In the genomic region with DNA sequence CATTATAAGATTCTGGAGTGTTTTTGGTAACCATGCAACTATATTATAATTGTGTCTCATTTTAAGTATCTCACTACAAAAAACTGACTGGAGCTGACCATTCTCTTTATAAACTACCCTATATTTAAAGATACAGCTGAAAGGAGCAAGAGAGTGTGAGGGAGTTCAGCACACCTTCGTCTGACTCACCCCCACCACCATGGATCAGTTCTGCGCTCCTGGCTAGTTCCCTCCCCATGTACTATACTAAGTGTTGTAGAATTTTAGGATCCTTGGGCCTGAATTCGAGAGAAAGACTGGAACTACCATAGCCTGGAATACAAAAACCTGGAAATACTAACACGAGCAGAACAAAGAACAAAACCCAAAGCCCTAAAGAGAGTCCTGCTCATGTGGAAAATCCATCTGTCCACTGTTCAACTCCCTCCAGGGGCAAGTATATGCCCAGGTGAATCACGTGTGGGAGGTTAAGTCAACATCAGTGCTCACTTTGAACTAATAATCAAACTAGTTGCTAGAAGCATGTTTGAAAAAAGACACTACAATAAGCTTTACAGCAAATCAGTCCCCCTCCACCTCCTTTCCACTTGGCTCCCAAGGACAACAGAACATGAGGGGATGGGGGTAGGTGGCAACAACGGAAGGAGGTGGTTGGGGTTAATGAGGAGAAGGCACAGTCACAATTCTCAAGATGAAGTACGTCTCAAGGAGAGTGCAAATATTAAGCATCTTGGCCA, we compare ENCODE assay signal across 9 cellular contexts. TPM values are rescaled to one million over a fixed set of nuclear protein-coding genes. Genes with fewer than 3 reads are reported as not detected.
DNase-seq lines count a peak whose midpoint lies in the region; ATAC-seq and TF ChIP-seq lines count a peak whose summit lies in the region.
"Had no signal": no experiment of that assay in that cellular context is flagged by ENCODE, and none has a peak within 500 bp of the region (broad histone marks: within the 10 kb centered on the region; RNA-seq: fewer than 3 reads in every experiment).

No MANE protein-coding gene starts in this region.

- H3K9me3 ChIP-seq in CD4-positive, alpha-beta memory T cell (ENCODE audit: control insufficient read depth in 1 of 2, low read length in 2 of 2) = no peaks in the 10 kb centered on the region
- no peaks in the 10 kb centered on the region for H3K9me3 ChIP-seq in Panc1 (ENCODE audit: control insufficient read depth, insufficient read depth, low read depth, low read length)
- peaks cover 7% of the 10 kb centered on the region for H3K9me3 ChIP-seq in endodermal cell (ENCODE audit: control insufficient read depth, low read length)
- no peaks in the 10 kb centered on the region for H3K9me3 ChIP-seq in osteoblast (ENCODE audit: low read depth, low read length)

- peak overlapping the region; percentile 81 to 97 (median 95) for H3K27ac Mint-ChIP-seq in CD4-positive, alpha-beta memory T cell
- H3K27ac Mint-ChIP-seq in endodermal cell = peak overlapping the region; percentile 66

- intact Hi-C loops in CD4-positive, alpha-beta memory T cell (cut with micrococcal nuclease) = loop anchor here (1.0 to 2.0 kb wide), 5 partner anchors 8 to 46 kb away; a partner anchor contains a TSS
- intact Hi-C loops in Panc1 (cut with micrococcal nuclease; ENCODE audit: unreplicated experiment) = no loop called here

- BruUV-seq in Panc1 (replicated peaks; lab: Mats Ljungman, UMichigan) = no TSS peak

- peaks cover 67% of the 10 kb centered on the region for H3K79me2 ChIP-seq in osteoblast (ENCODE audit: insufficient read depth, low read length)

- no peak for TF ChIP-seq CTCF in Panc1 (IDR thresholded peaks at IDR 0.05)
- TF ChIP-seq CTCF in endodermal cell (conservative IDR thresholded peaks at IDR 0.05) = no peak
- TF ChIP-seq CTCF in osteoblast (IDR thresholded peaks at IDR 0.05; ENCODE audit: extremely low read depth, low read depth, low read length) = no peak

- peak in 1 of 5 donors; percentile 48 for DNase-seq in CD4-positive, alpha-beta memory T cell
- DNase-seq in Panc1 (ENCODE audit: low read depth, low spot score) = no peak
- DNase-seq in endodermal cell = no peak
- no peak for DNase-seq in osteoblast (ENCODE audit: insufficient read length, low spot score, missing footprints)
- DNase-seq in NCI-H2081 treated with DMSO at 0.1 percent for 48 hours (lab: John Stamatoyannopoulos, UW) = no peak
- DNase-seq in NCI-H1105 (lab: John Stamatoyannopoulos, UW) = no peak
- DNase-seq in GM19240 (ENCODE audit: insufficient read length, low spot score) = no peak
- DNase-seq: KG1 had no signal

- no peaks in the 10 kb centered on the region for H3K9me3 Mint-ChIP-seq in CD4-positive, alpha-beta memory T cell
- peaks cover 18% of the 10 kb centered on the region for H3K9me3 Mint-ChIP-seq in endodermal cell

- H3K9ac ChIP-seq in endodermal cell (ENCODE audit: extremely low read depth, low read length, poor library complexity, severe bottlenecking) = no peak overlapping the region

- CTCF ChIA-PET in CD4-positive, alpha-beta memory T cell (lab: Charles Lee; ENCODE audit: partially characterized antibody) = interaction anchor here (0.9 to 3.1 kb wide), 15 partner anchors 8 to 129 kb away, joined by 3 to 16 read pairs (median 5); a partner anchor contains a TSS
- CTCF ChIA-PET in Panc1 (lab: Charles Lee) = interaction anchor here (0.5 kb wide), 1 partner anchor 616 kb away, joined by 3 read pairs; no protein-coding TSS in a partner anchor

- WGBS in endodermal cell (ENCODE audit: insufficient coverage in 1 of 2, insufficient read length in 1 of 2), 2 experiments = 82 to 92% methylated on average over 2 to 7 of the region's 7 CpGs

- peak overlapping the region; percentile 67 for H3K4me2 ChIP-seq in osteoblast (ENCODE audit: insufficient read depth, low read length)

- H3K4me1 ChIP-seq in CD4-positive, alpha-beta memory T cell (ENCODE audit: insufficient read depth, low read length) = peaks cover 79% of the 10 kb centered on the region
- peaks cover 82% of the 10 kb centered on the region for H3K4me1 ChIP-seq in Panc1 (ENCODE audit: control insufficient read depth, insufficient read depth, low read length)
- peaks cover 5% of the 10 kb centered on the region for H3K4me1 ChIP-seq in endodermal cell (ENCODE audit: control insufficient read depth, insufficient read depth, low read length)
- peaks cover 33% of the 10 kb centered on the region for H3K4me1 ChIP-seq in osteoblast (ENCODE audit: insufficient read depth, low read length)

- no peaks in the 10 kb centered on the region for H3K27me3 ChIP-seq in CD4-positive, alpha-beta memory T cell (ENCODE audit: insufficient read depth, low read length)
- H3K27me3 ChIP-seq in Panc1 (ENCODE audit: control insufficient read depth, insufficient read depth, low read length) (no peaks in the 10 kb centered on the region), endodermal cell (ENCODE audit: control insufficient read depth, insufficient read depth, low read length, poor library complexity, severe bottlenecking) (no peaks in the 10 kb centered on the region), osteoblast (ENCODE audit: insufficient read depth, low read length) (no peaks in the 10 kb centered on the region)

- H3K36me3 Mint-ChIP-seq in CD4-positive, alpha-beta memory T cell = no peaks in the 10 kb centered on the region
- H3K36me3 Mint-ChIP-seq in endodermal cell (ENCODE audit: low read depth) = peaks cover 15% of the 10 kb centered on the region

- in situ Hi-C loops in Panc1 (cut with HindIII; ENCODE audit: low pct_unique_long_range_greater_than_20kb, low sequenced_read_pairs) = no loop called here

- POLR2A ChIA-PET in CD4-positive, alpha-beta memory T cell (lab: Charles Lee; ENCODE audit: partially characterized antibody) = interaction anchor here (0.6 to 5.9 kb wide), 23 partner anchors 8 to 109 kb away, joined by 3 to 130 read pairs (median 7); a partner anchor contains a TSS
- POLR2A ChIA-PET in Panc1 (lab: Charles Lee) = interaction anchor here (0.6 kb wide), 1 partner anchor 28 kb away, joined by 3 read pairs; no protein-coding TSS in a partner anchor

- no peaks in the 10 kb centered on the region for H3K27me3 Mint-ChIP-seq in CD4-positive, alpha-beta memory T cell
- H3K27me3 Mint-ChIP-seq in endodermal cell (ENCODE audit: insufficient read depth) = no peaks in the 10 kb centered on the region

- H3K4me3 Mint-ChIP-seq in CD4-positive, alpha-beta memory T cell = peak overlapping the region; percentile 46 to 85 (median 73)
- no peak overlapping the region for H3K4me3 Mint-ChIP-seq in endodermal cell

- H3K4me1 Mint-ChIP-seq in CD4-positive, alpha-beta memory T cell = peaks cover 67 to 85% (median 78%) of the 10 kb centered on the region in 4 donors
- peaks cover 29% of the 10 kb centered on the region for H3K4me1 Mint-ChIP-seq in endodermal cell

- peaks cover 8% of the 10 kb centered on the region for H4K20me1 ChIP-seq in osteoblast (ENCODE audit: insufficient read depth, low read length)

- no peak overlapping the region for H2AFZ ChIP-seq in osteoblast (ENCODE audit: low read length)

- no peaks in the 10 kb centered on the region for H3K36me3 ChIP-seq in CD4-positive, alpha-beta memory T cell (ENCODE audit: insufficient read depth, low read length)
- H3K36me3 ChIP-seq in Panc1 (ENCODE audit: control insufficient read depth, insufficient read depth, low read length) (no peaks in the 10 kb centered on the region), endodermal cell (ENCODE audit: control insufficient read depth, insufficient read depth, low read length) (no peaks in the 10 kb centered on the region), osteoblast (ENCODE audit: insufficient read depth, low read length) (no peaks in the 10 kb centered on the region)

- ATAC-seq in Panc1 (0 out of 2 replicates have a peak, but pooled peaks have one; percentile 7), HG02798 (IDR thresholded peaks at IDR 0.05; ENCODE audit: poor library complexity, unreplicated experiment) (no peak)

- H3K27ac ChIP-seq in CD4-positive, alpha-beta memory T cell (ENCODE audit: low read depth, low read length) = peak overlapping the region; percentile 51
- H3K27ac ChIP-seq in Panc1 (ENCODE audit: low read length) (peak overlapping the region; percentile 89), endodermal cell (ENCODE audit: low read depth, low read length) (peak overlapping the region; percentile 41), osteoblast (ENCODE audit: low read depth, low read length) (peak overlapping the region; percentile 81)

- H3K4me3 ChIP-seq in CD4-positive, alpha-beta memory T cell (ENCODE audit: low read length in 2 of 2) = no peak overlapping the region
- H3K4me3 ChIP-seq in Panc1 (ENCODE audit: low read depth in 2 of 2, low read length in 2 of 2) = no peak overlapping the region
- no peak overlapping the region for H3K4me3 ChIP-seq in endodermal cell (ENCODE audit: low read length)
- H3K4me3 ChIP-seq in osteoblast (ENCODE audit: insufficient read depth, low read length) = no peak overlapping the region

RNA-seq across cellular contexts. Expression of a gene that starts 46.8 kb away (rescaled TPM):
- total RNA-seq in CD4-positive, alpha-beta memory T cell = 100 to 1,000 TPM; 108 to 111 TPM
- 100 to 1,000 TPM; 108 to 125 TPM for polyA plus RNA-seq in CD4-positive, alpha-beta memory T cell
- 218 TPM for total RNA-seq in Panc1 (2021; ENCODE audit: unreplicated experiment)
- polyA plus RNA-seq in Panc1 (2012; ENCODE audit: insufficient read length) = 111 TPM
- total RNA-seq in endodermal cell = 100 to 1,000 TPM; 103 to 108 TPM
- polyA plus RNA-seq in endodermal cell (2013, experiment 1 of 2) = 140 TPM
- 132 TPM for polyA plus RNA-seq in endodermal cell (2013, experiment 2 of 2)
- total RNA-seq in osteoblast = 75.3 and 76.6 TPM in 2 replicates
